ENCODE assay signal across 18 cellular contexts in the genomic region with DNA sequence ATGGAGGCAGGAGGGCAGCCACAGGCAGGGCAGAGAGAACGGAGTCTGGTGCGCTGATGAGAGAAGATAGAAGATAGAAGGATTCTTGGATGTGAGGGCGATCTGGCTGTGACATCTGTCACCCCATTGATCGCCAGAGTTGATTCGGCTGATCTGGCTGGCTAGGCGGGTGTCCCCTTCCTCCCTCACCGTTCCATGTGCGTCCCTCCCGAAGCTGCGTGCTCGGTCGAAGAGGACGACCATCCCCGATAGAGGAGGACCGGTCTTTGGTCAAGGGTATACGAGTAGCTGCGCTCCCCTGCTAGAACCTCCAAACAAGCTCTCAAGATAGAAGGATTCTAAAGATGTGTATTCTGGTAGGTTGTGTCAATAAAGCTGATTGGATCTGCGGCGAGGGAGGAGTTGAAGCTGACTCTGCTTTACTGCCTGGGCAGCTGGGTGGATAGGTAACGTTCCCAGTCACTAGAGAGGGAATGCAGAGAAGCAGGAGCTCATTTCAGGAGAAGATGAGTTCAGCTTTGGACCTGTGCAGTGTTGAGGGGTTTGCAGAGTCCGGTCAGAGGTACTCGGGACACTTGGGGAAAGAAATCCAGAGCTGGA. TPM values are rescaled to one million over a fixed set of nuclear protein-coding genes. Genes with fewer than 3 reads are reported as not detected.
DNase-seq lines count a peak whose midpoint lies in the region; ATAC-seq and TF ChIP-seq lines count a peak whose summit lies in the region.
"Had no signal": no experiment of that assay in that cellular context is flagged by ENCODE, and none has a peak within 500 bp of the region (broad histone marks: within the 10 kb centered on the region; RNA-seq: fewer than 3 reads in every experiment).

No MANE protein-coding gene starts in this region.

- peak overlapping the region; percentile 92 for H3K4me2 ChIP-seq in DOHH2 (ENCODE audit: low read length)

- H3K9me3 Mint-ChIP-seq in T-helper 2 cell treated with Interferon-gamma antibody and Interleukin-4, amounts not matched to agents 5 μg/mL and 100 μg/mL, for 36 hours = no peaks in the 10 kb centered on the region
- H3K9me3 Mint-ChIP-seq in activated T-helper 2 cell treated with anti-CD3 and anti-CD28 coated beads, Interferon-gamma antibody, Interleukin-2, Interleukin-4, amounts not matched to agents 10 μg/mL and 5 μg/mL and 100 μg/mL, durations not matched to agents 14 hours and 24 hours and 36 hours = no peaks in the 10 kb centered on the region
- no peaks in the 10 kb centered on the region for H3K9me3 Mint-ChIP-seq in natural killer cell

- intact Hi-C loops in activated T-helper 2 cell treated with anti-CD3 and anti-CD28 coated beads, Interferon-gamma antibody, Interleukin-2, Interleukin-4, amounts not matched to agents 10 μg/mL and 5 μg/mL and 100 μg/mL, durations not matched to agents 14 hours and 24 hours and 36 hours (cut with micrococcal nuclease) = loop anchor here (10.0 kb wide), 1 partner anchor 299 kb away; a partner anchor contains a TSS
- intact Hi-C loops in natural killer cell (cut with micrococcal nuclease) = no loop called here

- H3K4me1 Mint-ChIP-seq in T-helper 2 cell treated with Interferon-gamma antibody and Interleukin-4, amounts not matched to agents 5 μg/mL and 100 μg/mL, for 36 hours (ENCODE audit: low read depth) = peaks cover 58% of the 10 kb centered on the region
- peaks cover 61% of the 10 kb centered on the region for H3K4me1 Mint-ChIP-seq in activated T-helper 2 cell treated with anti-CD3 and anti-CD28 coated beads, Interferon-gamma antibody, Interleukin-2, Interleukin-4, amounts not matched to agents 10 μg/mL and 5 μg/mL and 100 μg/mL, durations not matched to agents 14 hours and 24 hours and 36 hours (ENCODE audit: low read depth)
- peaks cover 77 to 82% of the 10 kb centered on the region in 2 donors for H3K4me1 Mint-ChIP-seq in natural killer cell

- no peak for DNase-seq in T-helper 2 cell treated with Interferon-gamma antibody and Interleukin-4, amounts not matched to agents 5 μg/mL and 100 μg/mL, for 36 hours (ENCODE audit: low spot score)
- DNase-seq in T-helper 2 cell (no peak), natural killer cell (no peak), dedifferentiated amniotic fluid mesenchymal stem cell (ENCODE audit: extremely low spot score) (no peak)
- DNase-seq in activated T-helper 2 cell treated with anti-CD3 and anti-CD28 coated beads, Interferon-gamma antibody, Interleukin-2, Interleukin-4, amounts not matched to agents 10 μg/mL and 5 μg/mL and 100 μg/mL, durations not matched to agents 14 hours and 24 hours and 36 hours (ENCODE audit: low spot score) = no peak
- DNase-seq: 8988T, EL, NCI-H1105 treated with DMSO at 0.1 percent for 48 hours, stomach, WERI-Rb-1 had no signal

- peak overlapping the region; percentile 74 for H3K4me3 ChIP-seq in DOHH2 (ENCODE audit: low read length)
- H3K4me3 ChIP-seq: K562, prostate gland, stomach had no signal

- H3K4me3 Mint-ChIP-seq in T-helper 2 cell treated with Interferon-gamma antibody and Interleukin-4, amounts not matched to agents 5 μg/mL and 100 μg/mL, for 36 hours = peak overlapping the region; percentile 75
- H3K4me3 Mint-ChIP-seq in activated T-helper 2 cell treated with anti-CD3 and anti-CD28 coated beads, Interferon-gamma antibody, Interleukin-2, Interleukin-4, amounts not matched to agents 10 μg/mL and 5 μg/mL and 100 μg/mL, durations not matched to agents 14 hours and 24 hours and 36 hours (ENCODE audit: low read depth) = peak overlapping the region; percentile 43
- H3K4me3 Mint-ChIP-seq in natural killer cell = no peak overlapping the region

- peaks cover 24% of the 10 kb centered on the region for H3K36me3 ChIP-seq in DOHH2 (ENCODE audit: control insufficient read depth, low read length)
- H3K36me3 ChIP-seq: prostate gland had no signal

- ATAC-seq in natural killer cell (no peak), HG02973 (IDR thresholded peaks at IDR 0.05; ENCODE audit: unreplicated experiment) (no peak), GM18870 (IDR thresholded peaks at IDR 0.05; ENCODE audit: unreplicated experiment) (no peak)
- ATAC-seq: K562 had no signal

- H3K27ac ChIP-seq in DOHH2 (ENCODE audit: low read depth, low read length) = peak overlapping the region; percentile 65
- H3K27ac ChIP-seq: prostate gland, stomach, WERI-Rb-1 had no signal

- H3K4me1 ChIP-seq in DOHH2 (ENCODE audit: control insufficient read depth, low read length) = peaks cover 64% of the 10 kb centered on the region

- H3K79me2 ChIP-seq in DOHH2 (ENCODE audit: control insufficient read depth, low read length) = peaks cover 95% of the 10 kb centered on the region

- peaks cover 48% of the 10 kb centered on the region for H3K36me3 Mint-ChIP-seq in T-helper 2 cell treated with Interferon-gamma antibody and Interleukin-4, amounts not matched to agents 5 μg/mL and 100 μg/mL, for 36 hours (ENCODE audit: low read depth)
- H3K36me3 Mint-ChIP-seq in activated T-helper 2 cell treated with anti-CD3 and anti-CD28 coated beads, Interferon-gamma antibody, Interleukin-2, Interleukin-4, amounts not matched to agents 10 μg/mL and 5 μg/mL and 100 μg/mL, durations not matched to agents 14 hours and 24 hours and 36 hours (ENCODE audit: low read depth) = peaks cover 64% of the 10 kb centered on the region
- H3K36me3 Mint-ChIP-seq in natural killer cell = no peaks in the 10 kb centered on the region

- H3K9me3 ChIP-seq in DOHH2 (ENCODE audit: control insufficient read depth, insufficient read depth, low read length) = no peaks in the 10 kb centered on the region
- H3K9me3 ChIP-seq: prostate gland, spleen, stomach had no signal

- TF ChIP-seq CTCF in DOHH2 (IDR thresholded peaks at IDR 0.05; ENCODE audit: low read depth, low read length, poor library complexity, severe bottlenecking) (no peak), natural killer cell (IDR thresholded peaks at IDR 0.05) (no peak)

- H3K9me2 ChIP-seq in DOHH2 (replicated peaks; ENCODE audit: control insufficient read depth, low read length) = no peaks in the 10 kb centered on the region

- H4K20me1 ChIP-seq in DOHH2 (ENCODE audit: control insufficient read depth, insufficient read depth, low read depth, low read length) = peaks cover 33% of the 10 kb centered on the region

- no peaks in the 10 kb centered on the region for H3K27me3 Mint-ChIP-seq in T-helper 2 cell treated with Interferon-gamma antibody and Interleukin-4, amounts not matched to agents 5 μg/mL and 100 μg/mL, for 36 hours (ENCODE audit: low read depth)
- H3K27me3 Mint-ChIP-seq in activated T-helper 2 cell treated with anti-CD3 and anti-CD28 coated beads, Interferon-gamma antibody, Interleukin-2, Interleukin-4, amounts not matched to agents 10 μg/mL and 5 μg/mL and 100 μg/mL, durations not matched to agents 14 hours and 24 hours and 36 hours (ENCODE audit: low read depth) = no peaks in the 10 kb centered on the region
- no peaks in the 10 kb centered on the region for H3K27me3 Mint-ChIP-seq in natural killer cell (ENCODE audit: low read depth in 2 of 2)

- H3K27ac Mint-ChIP-seq in T-helper 2 cell treated with Interferon-gamma antibody and Interleukin-4, amounts not matched to agents 5 μg/mL and 100 μg/mL, for 36 hours = peak overlapping the region; percentile 47
- peak overlapping the region; percentile 51 for H3K27ac Mint-ChIP-seq in activated T-helper 2 cell treated with anti-CD3 and anti-CD28 coated beads, Interferon-gamma antibody, Interleukin-2, Interleukin-4, amounts not matched to agents 10 μg/mL and 5 μg/mL and 100 μg/mL, durations not matched to agents 14 hours and 24 hours and 36 hours
- peak overlapping the region; percentile 61 to 83 for H3K27ac Mint-ChIP-seq in natural killer cell

- H3F3A ChIP-seq in DOHH2 (ENCODE audit: control insufficient read depth, insufficient read depth) = peaks cover 6% of the 10 kb centered on the region; the same call in 1 of the 2 replicates

- no peaks in the 10 kb centered on the region for H3K27me3 ChIP-seq in DOHH2 (ENCODE audit: control insufficient read depth, low read length)
- H3K27me3 ChIP-seq: spleen, stomach had no signal

RNA-seq across cellular contexts. Expression of a gene that starts 5.1 kb away (rescaled TPM):
- total RNA-seq in activated T-helper 2 cell treated with anti-CD3 and anti-CD28 coated beads, Interferon-gamma antibody, Interleukin-2, Interleukin-4, amounts not matched to agents 10 μg/mL and 5 μg/mL and 100 μg/mL, durations not matched to agents 14 hours and 24 hours and 36 hours = 53.4 and 55.1 TPM in 2 replicates
- total RNA-seq in natural killer cell = 10 to 100 TPM; 50.6 to 59.1 (median 56.4) TPM

RNA-seq across cellular contexts. Expression of a gene that starts 52.5 kb away (rescaled TPM):
- total RNA-seq in activated T-helper 2 cell treated with anti-CD3 and anti-CD28 coated beads, Interferon-gamma antibody, Interleukin-2, Interleukin-4, amounts not matched to agents 10 μg/mL and 5 μg/mL and 100 μg/mL, durations not matched to agents 14 hours and 24 hours and 36 hours = 7.4 and 8.4 TPM in 2 replicates
- total RNA-seq in natural killer cell = 10 to 100 TPM; 11.4 to 41.7 (median 25.5) TPM
- total RNA-seq: frontal cortex, K562, RPMI7951, stomach had no signal
